Comparison of ENCODE assay signal across 1 cellular context in genomic region chr7:107167483-107168232, GRCh38.
TF ChIP-seq lines count a peak whose summit lies in the region.

No MANE protein-coding gene starts in this region.

TF ChIP-seq in K562, 482 proteins besides CTCF, POLR2A, EP300 and RAD21 (continued from another document and continues in another):
- peak; percentile 49; the same call in 1 of the 2 replicates for TF ChIP-seq BCOR (IDR thresholded peaks at IDR 0.05)
- TF ChIP-seq FOXJ2 (tag; IDR thresholded peaks at IDR 0.05): no peak
- no peak for TF ChIP-seq KLF16 (IDR thresholded peaks at IDR 0.05)
- TF ChIP-seq SMARCA4 (IDR thresholded peaks at IDR 0.05): peak; percentile 77
- 0 out of 2 replicates have a peak, but pooled peaks have one; percentile 7 for TF ChIP-seq MEF2D (tag; conservative IDR thresholded peaks at IDR 0.05; ENCODE audit: low read depth)
- TF ChIP-seq ESRRA (IDR thresholded peaks at IDR 0.05; ENCODE audit: borderline replicate concordance, low read depth): no peak
- TF ChIP-seq IRF1 (CRISPR knock-in tag; IDR thresholded peaks at IDR 0.05; ENCODE audit: borderline replicate concordance): 0 out of 2 replicates have a peak, but pooled peaks have one; percentile 49
- TF ChIP-seq KAT8 (IDR thresholded peaks at IDR 0.05; ENCODE audit: low read depth): no peak
- peak; percentile 46 for TF ChIP-seq ZSCAN29 (IDR thresholded peaks at IDR 0.05)
- TF ChIP-seq ELF2 (CRISPR knock-in tag; IDR thresholded peaks at IDR 0.05): no peak
- no peak for TF ChIP-seq PPARD (CRISPR knock-in tag; IDR thresholded peaks at IDR 0.05)
- TF ChIP-seq POLR2AphosphoS5 (IDR thresholded peaks at IDR 0.05; ENCODE audit: control insufficient read depth, insufficient read depth, low read depth, low read length): peak; percentile 85
- TF ChIP-seq ZNF699 (CRISPR knock-in tag; IDR thresholded peaks at IDR 0.05; ENCODE audit: insufficient replicate concordance): no peak
- TF ChIP-seq JUND (IDR thresholded peaks at IDR 0.05; ENCODE audit: borderline replicate concordance, low read depth, low read length): peak; percentile 86
- peak; percentile 85 for TF ChIP-seq JUND (tag; IDR thresholded peaks at IDR 0.05; ENCODE audit: borderline replicate concordance, low read depth, low read length)
- no peak for TF ChIP-seq CBFA2T2 (conservative IDR thresholded peaks at IDR 0.05)
- TF ChIP-seq SETDB1 (IDR thresholded peaks at IDR 0.05; ENCODE audit: low read length): no peak
- TF ChIP-seq LCOR (CRISPR knock-in tag; IDR thresholded peaks at IDR 0.05): no peak; the same call in 1 of the 2 replicates
- peak; percentile 26; the same call in 1 of the 2 replicates for TF ChIP-seq MIER1 (IDR thresholded peaks at IDR 0.05; ENCODE audit: low read depth)
- TF ChIP-seq HMGXB4 (CRISPR knock-in tag; IDR thresholded peaks at IDR 0.05): 0 out of 2 replicates have a peak, but pooled peaks have one; percentile 54
- peak; percentile 48 for TF ChIP-seq KDM5B (IDR thresholded peaks at IDR 0.05; ENCODE audit: insufficient replicate concordance, low read depth, low read length)
- TF ChIP-seq ZNF586 (CRISPR knock-in tag; conservative IDR thresholded peaks at IDR 0.05): no peak
- TF ChIP-seq DMBX1 (CRISPR knock-in tag; IDR thresholded peaks at IDR 0.05; ENCODE audit: borderline replicate concordance): no peak; the same call in 1 of the 2 replicates
- TF ChIP-seq ZNF232 (CRISPR knock-in tag; IDR thresholded peaks at IDR 0.05): peak; percentile 50; the same call in 1 of the 2 replicates
- TF ChIP-seq RBFOX2 (IDR thresholded peaks at IDR 0.05; ENCODE audit: low read depth, low read length): peak; percentile 57
- TF ChIP-seq, protein P1, sequence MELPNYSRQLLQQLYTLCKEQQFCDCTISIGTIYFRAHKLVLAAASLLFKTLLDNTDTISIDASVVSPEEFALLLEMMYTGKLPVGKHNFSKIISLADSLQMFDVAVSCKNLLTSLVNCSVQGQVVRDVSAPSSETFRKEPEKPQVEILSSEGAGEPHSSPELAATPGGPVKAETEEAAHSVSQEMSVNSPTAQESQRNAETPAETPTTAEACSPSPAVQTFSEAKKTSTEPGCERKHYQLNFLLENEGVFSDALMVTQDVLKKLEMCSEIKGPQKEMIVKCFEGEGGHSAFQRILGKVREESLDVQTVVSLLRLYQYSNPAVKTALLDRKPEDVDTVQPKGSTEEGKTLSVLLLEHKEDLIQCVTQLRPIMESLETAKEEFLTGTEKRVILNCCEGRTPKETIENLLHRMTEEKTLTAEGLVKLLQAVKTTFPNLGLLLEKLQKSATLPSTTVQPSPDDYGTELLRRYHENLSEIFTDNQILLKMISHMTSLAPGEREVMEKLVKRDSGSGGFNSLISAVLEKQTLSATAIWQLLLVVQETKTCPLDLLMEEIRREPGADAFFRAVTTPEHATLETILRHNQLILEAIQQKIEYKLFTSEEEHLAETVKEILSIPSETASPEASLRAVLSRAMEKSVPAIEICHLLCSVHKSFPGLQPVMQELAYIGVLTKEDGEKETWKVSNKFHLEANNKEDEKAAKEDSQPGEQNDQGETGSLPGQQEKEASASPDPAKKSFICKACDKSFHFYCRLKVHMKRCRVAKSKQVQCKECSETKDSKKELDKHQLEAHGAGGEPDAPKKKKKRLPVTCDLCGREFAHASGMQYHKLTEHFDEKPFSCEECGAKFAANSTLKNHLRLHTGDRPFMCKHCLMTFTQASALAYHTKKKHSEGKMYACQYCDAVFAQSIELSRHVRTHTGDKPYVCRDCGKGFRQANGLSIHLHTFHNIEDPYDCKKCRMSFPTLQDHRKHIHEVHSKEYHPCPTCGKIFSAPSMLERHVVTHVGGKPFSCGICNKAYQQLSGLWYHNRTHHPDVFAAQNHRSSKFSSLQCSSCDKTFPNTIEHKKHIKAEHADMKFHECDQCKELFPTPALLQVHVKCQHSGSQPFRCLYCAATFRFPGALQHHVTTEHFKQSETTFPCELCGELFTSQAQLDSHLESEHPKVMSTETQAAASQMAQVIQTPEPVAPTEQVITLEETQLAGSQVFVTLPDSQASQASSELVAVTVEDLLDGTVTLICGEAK (IDR thresholded peaks at IDR 0.05): 0 out of 2 replicates have a peak, but pooled peaks have one; percentile 27
- TF ChIP-seq, protein P1 (CRISPR knock-in tag; IDR thresholded peaks at IDR 0.05): no peak
- peak; percentile 37 for TF ChIP-seq NCOR1 (IDR thresholded peaks at IDR 0.05)
- no peak for TF ChIP-seq MAZ (CRISPR knock-in tag; conservative IDR thresholded peaks at IDR 0.05 in 1 of 2, IDR thresholded peaks at IDR 0.05 in 1 of 2)
- TF ChIP-seq CBX5 (IDR thresholded peaks at IDR 0.05; ENCODE audit: borderline replicate concordance, low read depth): no peak
- TF ChIP-seq RCOR1 (IDR thresholded peaks at IDR 0.05; ENCODE audit: borderline replicate concordance in 1 of 2, low read depth in 2 of 2, low read length in 2 of 2): peak in 1 of 2 experiments; percentile 2; a peak in 1 of 4 replicates
- no peak for TF ChIP-seq NR2F6 (CRISPR knock-in tag; IDR thresholded peaks at IDR 0.05)
- TF ChIP-seq FOSL1 (tag; conservative IDR thresholded peaks at IDR 0.05): peak; percentile 94
- TF ChIP-seq ARNT (IDR thresholded peaks at IDR 0.05): peak in 1 of 2 experiments; percentile 70; a peak in 2 of 4 replicates
- no peak for TF ChIP-seq BCLAF1 (IDR thresholded peaks at IDR 0.05; ENCODE audit: borderline replicate concordance in 1 of 2, control insufficient read depth in 1 of 2, low read depth in 2 of 2, low read length in 1 of 2)
- TF ChIP-seq RBBP5 (IDR thresholded peaks at IDR 0.05; ENCODE audit: borderline replicate concordance, insufficient read depth, low read length, poor library complexity, severe bottlenecking): peak; percentile 27
- 0 out of 2 replicates have a peak, but pooled peaks have one; percentile 1 for TF ChIP-seq ZNF589 (CRISPR knock-in tag; IDR thresholded peaks at IDR 0.05; ENCODE audit: low read depth)
- peak; percentile 60 to 71; a peak in 3 of 4 replicates for TF ChIP-seq TRIM24 (IDR thresholded peaks at IDR 0.05)
- no peak for TF ChIP-seq ZNF347 (CRISPR knock-in tag; IDR thresholded peaks at IDR 0.05; ENCODE audit: low read depth)
- TF ChIP-seq ZBTB9 (CRISPR knock-in tag; IDR thresholded peaks at IDR 0.05): no peak
- no peak for TF ChIP-seq EWSR1 (IDR thresholded peaks at IDR 0.05; ENCODE audit: borderline replicate concordance, low read depth, partially characterized antibody)
- no peak for TF ChIP-seq PKNOX1 (IDR thresholded peaks at IDR 0.05)
- peak; percentile 59 for TF ChIP-seq TEAD4 (IDR thresholded peaks at IDR 0.05; ENCODE audit: low read length)
- TF ChIP-seq TEAD4 (CRISPR knock-in tag; IDR thresholded peaks at IDR 0.05; ENCODE audit: borderline replicate concordance): no peak
- TF ChIP-seq YY1 (IDR thresholded peaks at IDR 0.05; ENCODE audit: borderline replicate concordance in 1 of 3, control insufficient read depth in 1 of 3, extremely low read depth in 1 of 3, insufficient read depth in 3 of 3, insufficient read length in 1 of 3, insufficient replicate concordance in 2 of 3, low read depth in 1 of 3, low read length in 2 of 3): peak in 2 of 3 experiments; percentile 53 to 93
- TF ChIP-seq RFX1 (IDR thresholded peaks at IDR 0.05): peak; percentile 4; the same call in 1 of the 2 replicates
- TF ChIP-seq POLR3A (IDR thresholded peaks at IDR 0.05; ENCODE audit: borderline replicate concordance, extremely low read depth, insufficient read depth, insufficient read length): no peak
- TF ChIP-seq ZC3H8 (IDR thresholded peaks at IDR 0.05): peak; percentile 86
- no peak for TF ChIP-seq BRCA1 (IDR thresholded peaks at IDR 0.05)
- no peak for TF ChIP-seq BRCA1 (CRISPR knock-in tag; IDR thresholded peaks at IDR 0.05)
- 0 out of 2 replicates have a peak, but pooled peaks have one; percentile 32 for TF ChIP-seq GATAD2A (IDR thresholded peaks at IDR 0.05)
- peak; percentile 57; the same call in 1 of the 2 replicates for TF ChIP-seq TARDBP (IDR thresholded peaks at IDR 0.05)
- TF ChIP-seq MBD2 (IDR thresholded peaks at IDR 0.05; ENCODE audit: borderline replicate concordance, low read depth): no peak
- peak; percentile 85; the same call in 1 of the 2 replicates for TF ChIP-seq ZNF197 (CRISPR knock-in tag; IDR thresholded peaks at IDR 0.05; ENCODE audit: low read depth)
- TF ChIP-seq GATAD2B (IDR thresholded peaks at IDR 0.05; ENCODE audit: borderline replicate concordance): peak; percentile 49
